Comparison of ENCODE assay signal across 8 cellular contexts in genomic region chr9:131529597-131530545, GRCh38. TPM values are rescaled to one million over a fixed set of nuclear protein-coding genes. Genes with fewer than 3 reads are reported as not detected.
A peak's percentile ranks its signal among the peaks of the same experiment; 100 is the strongest.
DNase-seq lines count a peak whose midpoint lies in the region; ATAC-seq and TF ChIP-seq lines count a peak whose summit lies in the region.

No MANE protein-coding gene starts in this region.

- peak overlapping the region; percentile 95 for H3K4me3 ChIP-seq in GM12875 (ENCODE audit: low read depth, low read length)
- H3K4me3 ChIP-seq in SU-DHL-6 (ENCODE audit: insufficient read depth, low read length, poor library complexity, severe bottlenecking), result peak overlapping the region; percentile 74
- peak overlapping the region; percentile 79 for H3K4me3 ChIP-seq in fibroblast of villous mesenchyme (ENCODE audit: low read depth, low read length)
- H3K4me3 ChIP-seq in sigmoid colon, result peak overlapping the region; percentile 75 to 99 (median 88)

- no peaks in the 10 kb centered on the region for H3K9me2 ChIP-seq in SU-DHL-6 (replicated peaks; ENCODE audit: insufficient read depth, low read length)

- H3K36me3 ChIP-seq in SU-DHL-6 (ENCODE audit: low read length), result no peaks in the 10 kb centered on the region
- peaks cover 16 to 48% (median 36%) of the 10 kb centered on the region in 4 donors for H3K36me3 ChIP-seq in sigmoid colon

- TF ChIP-seq CTCF in GM12875 (IDR thresholded peaks at IDR 0.05; ENCODE audit: borderline replicate concordance, insufficient read depth, low read depth, low read length) (no peak), SU-DHL-6 (IDR thresholded peaks at IDR 0.05; ENCODE audit: insufficient read depth, low read length, poor library complexity, severe bottlenecking) (no peak), fibroblast of villous mesenchyme (IDR thresholded peaks at IDR 0.05; ENCODE audit: insufficient read depth, low read depth, low read length) (no peak), sigmoid colon (IDR thresholded peaks at IDR 0.05) (no peak)

- H3F3A ChIP-seq in SU-DHL-6 (ENCODE audit: insufficient read depth), result no peaks in the 10 kb centered on the region

- H3K27me3 ChIP-seq in SU-DHL-6 (ENCODE audit: low read length) (no peaks in the 10 kb centered on the region), sigmoid colon (no peaks in the 10 kb centered on the region)

- no peak for TF ChIP-seq EP300 in sigmoid colon (IDR thresholded peaks at IDR 0.05)

- intact Hi-C loops in sigmoid colon (cut with DNase I), result loop anchor here (5.0 kb wide), 1 partner anchor 207 kb away; no protein-coding TSS in a partner anchor

- H3K79me2 ChIP-seq in SU-DHL-6 (ENCODE audit: insufficient read depth, low read length), result peaks cover 11% of the 10 kb centered on the region

- H2AFZ ChIP-seq in SU-DHL-6 (ENCODE audit: low read depth, low read length, severe bottlenecking), result no peak overlapping the region

- WGBS in sigmoid colon, 2 donors, result 47 to 65% methylated on average over 24 of the region's 24 CpGs

- DNase-seq in fibroblast of villous mesenchyme (ENCODE audit: low read depth) (no peak), sigmoid colon (peak; percentile 46), KG1 (lab: John Stamatoyannopoulos, UW) (no peak), SIG-M5 (lab: John Stamatoyannopoulos, UW) (no peak)

- peaks cover 0 to 20% (median 15%) of the 10 kb centered on the region in 4 donors for H3K4me1 ChIP-seq in sigmoid colon

- H4K20me1 ChIP-seq in SU-DHL-6 (ENCODE audit: low read depth, low read length), result no peaks in the 10 kb centered on the region

- H3K4me2 ChIP-seq in SU-DHL-6 (ENCODE audit: low read depth, low read length, poor library complexity, severe bottlenecking), result peak overlapping the region; percentile 82

- peak overlapping the region; percentile 95 for H3K9ac ChIP-seq in SU-DHL-6 (ENCODE audit: low read length)

- TF ChIP-seq POLR2A in sigmoid colon (IDR thresholded peaks at IDR 0.05), result no peak

- H3K9me3 ChIP-seq in SU-DHL-6 (ENCODE audit: insufficient read depth, low read length) (no peaks in the 10 kb centered on the region), sigmoid colon (no peaks in the 10 kb centered on the region)

- H3K27ac ChIP-seq in SU-DHL-6 (ENCODE audit: low read depth, low read length) (no peak overlapping the region), sigmoid colon (peak overlapping the region; percentile 84 to 87 (median 86))

- ATAC-seq in GM21737 (IDR thresholded peaks at IDR 0.05; ENCODE audit: unreplicated experiment) (no peak), HG02870 (IDR thresholded peaks at IDR 0.05; ENCODE audit: unreplicated experiment) (no peak)

RNA-seq across cellular contexts. Expression of gene UCK1, which starts 1.2 kb away (rescaled TPM):
- 20.6 and 28.5 TPM in 2 replicates for total RNA-seq in fibroblast of villous mesenchyme
- 10 to 100 TPM; 35.7 to 67.5 (median 52.0) TPM for total RNA-seq in sigmoid colon
- polyA plus RNA-seq in sigmoid colon, result 10 to 100 TPM; 20.8 to 30.1 (median 28.2) TPM

RNA-seq across cellular contexts. Expression of gene PRRT1B, which starts 15.5 kb away (rescaled TPM):
- total RNA-seq in fibroblast of villous mesenchyme (not detected in 2 replicates), sigmoid colon (not detected)
- polyA plus RNA-seq in sigmoid colon, result 1 to 10 TPM in 2 of 3 donors, under 1 TPM in 1; 0.45 to 3.6 (median 1.4) TPM

RNA-seq across cellular contexts. Expression of gene POMT1, which starts 27.2 kb away (rescaled TPM):
- 27.1 and 36.3 TPM in 2 replicates for total RNA-seq in fibroblast of villous mesenchyme
- 10 to 100 TPM; 21.9 to 61.2 (median 30.0) TPM for total RNA-seq in sigmoid colon
- polyA plus RNA-seq in sigmoid colon, result 10 to 100 TPM in 1 of 3 donors, 1 to 10 TPM in 2; 3.6 to 19.8 (median 4.4) TPM
